In the genomic region with DNA sequence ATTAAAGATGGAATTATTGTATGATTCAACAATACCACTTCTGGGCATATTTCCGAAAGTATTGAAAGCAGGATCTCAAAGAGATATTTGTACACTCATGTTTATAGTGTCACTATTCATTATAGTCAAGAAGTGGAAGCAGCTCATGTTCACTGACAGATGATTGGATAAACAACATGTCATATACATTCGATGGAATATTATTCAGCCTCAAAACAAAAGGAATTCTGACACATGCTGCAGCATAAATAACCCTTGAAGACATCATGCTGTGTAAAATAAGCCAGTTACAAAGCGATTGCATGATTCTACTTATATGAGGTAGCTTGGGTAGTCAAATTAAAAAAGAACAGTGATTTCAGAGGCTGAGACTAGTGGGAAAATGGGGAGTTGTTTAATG, we compare ENCODE assay signal across 38 cellular contexts. TPM values are rescaled to one million over a fixed set of nuclear protein-coding genes. Genes with fewer than 3 reads are reported as not detected.
"Had no signal": no experiment of that assay in that cellular context is flagged by ENCODE, and none has a peak within 500 bp of the region (broad histone marks: within the 10 kb centered on the region; RNA-seq: fewer than 3 reads in every experiment).

No MANE protein-coding gene starts in this region.

- H3K27me3 ChIP-seq: MG63 had no signal

- H3K4me3 ChIP-seq: MG63 had no signal

- H3K36me3 ChIP-seq: MG63 had no signal

- DNase-seq: Karpas-422, Kasumi-1, MG63, MM.1S, MV-4-11, NCI-H1048, NCI-H1092, NCI-H1092 treated with DMSO at 0.1 percent for 48 hours, NCI-H1105, NCI-H1105 treated with DMSO at 0.1 percent for 48 hours, NCI-H1417 treated with DMSO at 0.1 percent for 48 hours, NCI-H1436, NCI-H1436 treated with DMSO at 0.1 percent for 48 hours, NCI-H146, NCI-H1694, NCI-H1694 treated with DMSO at 0.1 percent for 48 hours, NCI-H187, NCI-H187 treated with DMSO at 0.1 percent for 48 hours, NCI-H1930, NCI-H2029, NCI-H2029 treated with DMSO at 0.1 percent for 48 hours, NCI-H2081, NCI-H2081 treated with DMSO at 0.1 percent for 48 hours, NCI-H2107, NCI-H2171, NCI-H2171 treated with DMSO at 0.1 percent for 48 hours, NCI-H2227 treated with DMSO at 0.1 percent for 48 hours, NCI-H226, NCI-H345, NCI-H446, NCI-H446 treated with DMSO at 0.1 percent for 48 hours, NCI-H510A, NCI-H510A treated with DMSO at 0.1 percent for 48 hours, NCI-H524, NCI-H524 treated with DMSO at 0.1 percent for 48 hours had no signal

RNA-seq across cellular contexts. Expression of a gene that starts 39.3 kb away (rescaled TPM):
- total RNA-seq: LHCN-M2, MCF 10A, NCI-H460 had no signal
